ENCODE assay signal across 31 cellular contexts in the genomic region with DNA sequence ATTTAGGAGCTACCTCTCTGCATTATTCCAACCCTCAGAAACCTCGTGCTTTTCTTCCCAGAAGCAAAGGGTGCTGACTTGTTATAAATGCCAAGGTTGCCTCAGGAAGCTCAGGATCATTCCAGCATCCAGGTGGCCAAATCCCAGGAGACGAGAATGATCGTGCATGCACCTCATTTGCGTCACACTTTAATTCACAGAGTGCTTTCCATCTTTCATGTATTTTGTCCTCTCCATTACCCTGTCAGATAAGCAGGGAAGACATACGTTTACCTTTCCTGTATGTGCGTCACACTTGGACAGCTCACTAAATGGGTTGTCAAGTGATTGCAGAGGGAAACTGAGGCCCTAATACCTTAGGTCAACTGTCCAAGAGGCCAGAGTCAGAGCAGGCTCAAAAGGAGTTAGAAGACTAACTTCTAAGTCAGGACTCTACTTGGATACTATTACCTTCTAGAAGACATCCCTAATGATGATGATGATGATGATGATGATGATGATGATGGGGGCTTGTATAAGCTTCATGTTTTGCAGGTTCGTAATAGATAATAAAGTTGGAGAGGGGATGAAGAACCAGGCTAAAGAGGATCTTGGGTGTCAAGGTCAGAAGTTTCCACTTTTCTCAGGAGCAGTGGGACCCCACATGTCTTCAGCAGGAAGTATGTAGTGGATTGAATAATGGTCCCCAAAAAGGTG.
"Had no signal": no experiment of that assay in that cellular context is flagged by ENCODE, and none has a peak within 500 bp of the region (broad histone marks: within the 10 kb centered on the region; RNA-seq: fewer than 3 reads in every experiment).

No MANE protein-coding gene starts in this region.

- H3K4me3 ChIP-seq: adrenal gland, body of pancreas, cardiac muscle cell, coronary artery, dorsolateral prefrontal cortex, heart left ventricle had no signal

- ATAC-seq: activated naive CD8-positive, alpha-beta T cell treated with anti-CD3 and anti-CD28 coated beads, Interleukin-2, amount 50 U/mL, for 24 hours; activated T-cell treated with anti-CD3 and anti-CD28 coated beads, Interleukin-2, amount 50 U/mL, for 72 hours; body of pancreas; esophagus mucosa; heart left ventricle had no signal

- H3K9me3 ChIP-seq: adrenal gland, body of pancreas, heart left ventricle had no signal

- H3K9me3 Mint-ChIP-seq: activated CD4-positive, alpha-beta memory T cell treated with anti-CD3 and anti-CD28 coated beads, Interleukin-2, amount 10 ng/mL, durations not matched to agents 7 days and 5 days; activated CD4-positive, alpha-beta T cell treated with anti-CD3 and anti-CD28 coated beads, Interleukin-2, amount 10 ng/mL, durations not matched to agents 7 days and 5 days; activated naive CD8-positive, alpha-beta T cell treated with anti-CD3 and anti-CD28 coated beads for 36 hours; activated naive CD8-positive, alpha-beta T cell treated with anti-CD3 and anti-CD28 coated beads, Interleukin-2, amount 50 U/mL, for 24 hours; activated T-cell treated with anti-CD3 and anti-CD28 coated beads, Interleukin-2, amount 50 U/mL, for 24 hours; activated T-cell treated with anti-CD3 and anti-CD28 coated beads, Interleukin-2, amount 50 U/mL, for 72 hours; central memory CD8-positive, alpha-beta T cell; dendritic cell treated with granulocyte-macrophage colony-stimulating factor and Interleukin-4, amounts not matched to agents 40 ng/mL and 50 ng/mL, for 4 days; endodermal cell had no signal

- H3K27ac ChIP-seq: adrenal gland, body of pancreas, cardiac muscle cell, coronary artery, dorsolateral prefrontal cortex, heart left ventricle had no signal

- H3K27me3 ChIP-seq: adrenal gland, body of pancreas, cardiac muscle cell, dorsolateral prefrontal cortex had no signal

- H3K27me3 Mint-ChIP-seq: activated naive CD8-positive, alpha-beta T cell treated with anti-CD3 and anti-CD28 coated beads for 36 hours; activated T-cell treated with anti-CD3 and anti-CD28 coated beads, Interleukin-2, amount 50 U/mL, for 24 hours; central memory CD8-positive, alpha-beta T cell had no signal

- H3K36me3 Mint-ChIP-seq: activated naive CD8-positive, alpha-beta T cell treated with anti-CD3 and anti-CD28 coated beads for 36 hours had no signal

- H3K27ac Mint-ChIP-seq: activated CD4-positive, alpha-beta memory T cell treated with anti-CD3 and anti-CD28 coated beads, Interleukin-2, amount 10 ng/mL, durations not matched to agents 7 days and 5 days; activated CD4-positive, alpha-beta T cell treated with anti-CD3 and anti-CD28 coated beads, Interleukin-2, amount 10 ng/mL, durations not matched to agents 7 days and 5 days; activated naive CD8-positive, alpha-beta T cell treated with anti-CD3 and anti-CD28 coated beads for 36 hours; activated naive CD8-positive, alpha-beta T cell treated with anti-CD3 and anti-CD28 coated beads, Interleukin-2, amount 50 U/mL, for 24 hours; activated T-cell treated with anti-CD3 and anti-CD28 coated beads, Interleukin-2, amount 50 U/mL, for 24 hours; activated T-cell treated with anti-CD3 and anti-CD28 coated beads, Interleukin-2, amount 50 U/mL, for 72 hours; dendritic cell treated with granulocyte-macrophage colony-stimulating factor and Interleukin-4, amounts not matched to agents 40 ng/mL and 50 ng/mL, for 4 days; endodermal cell had no signal

- H3K4me1 Mint-ChIP-seq: activated CD4-positive, alpha-beta memory T cell treated with anti-CD3 and anti-CD28 coated beads, Interleukin-2, amount 10 ng/mL, durations not matched to agents 7 days and 5 days; activated CD4-positive, alpha-beta T cell treated with anti-CD3 and anti-CD28 coated beads, Interleukin-2, amount 10 ng/mL, durations not matched to agents 7 days and 5 days; activated naive CD8-positive, alpha-beta T cell treated with anti-CD3 and anti-CD28 coated beads for 36 hours; activated naive CD8-positive, alpha-beta T cell treated with anti-CD3 and anti-CD28 coated beads, Interleukin-2, amount 50 U/mL, for 24 hours had no signal

- H3K4me1 ChIP-seq: body of pancreas had no signal

- DNase-seq: activated CD4-positive, alpha-beta memory T cell treated with anti-CD3 and anti-CD28 coated beads, Interleukin-2, amount 10 ng/mL, durations not matched to agents 7 days and 5 days; activated CD4-positive, alpha-beta T cell treated with anti-CD3 and anti-CD28 coated beads for 4 hours; activated CD4-positive, alpha-beta T cell treated with anti-CD3 and anti-CD28 coated beads, Interleukin-2, amount 10 ng/mL, durations not matched to agents 7 days and 5 days; activated CD4-positive, alpha-beta T cell treated with anti-CD3 and anti-CD28 coated beads, Interleukin-2, amount 50 U/mL, for 4 hours; activated CD4-positive, CD25-positive, alpha-beta regulatory T cell; activated CD4-positive, CD25-positive, alpha-beta regulatory T cell treated with anti-CD3 and anti-CD28 coated beads, Interleukin-2, amount 50 U/mL, for 72 hours; activated CD8-positive, alpha-beta memory T cell treated with anti-CD3 and anti-CD28 coated beads, Interleukin-2, amount 50 U/mL, for 48 hours; activated effector memory CD4-positive, alpha-beta T cell treated with Interleukin-2 at 50 U/mL for 16 hours; activated gamma-delta T cell treated with Interleukin-2 at 50 U/mL for 16 hours; activated naive CD4-positive, alpha-beta T cell treated with anti-CD3 and anti-CD28 coated beads, Interleukin-2, amount 50 U/mL, for 16 hours; activated naive CD4-positive, alpha-beta T cell treated with Interleukin-2 at 50 U/mL for 16 hours; activated naive CD8-positive, alpha-beta T cell treated with anti-CD3 and anti-CD28 coated beads for 36 hours; activated naive CD8-positive, alpha-beta T cell treated with anti-CD3 and anti-CD28 coated beads, Interleukin-2, amount 50 U/mL, for 24 hours; activated T-cell treated with anti-CD3 and anti-CD28 coated beads for 4 hours; activated T-cell treated with anti-CD3 and anti-CD28 coated beads, Interleukin-2, amount 50 U/mL, for 24 hours; activated T-cell treated with anti-CD3 and anti-CD28 coated beads, Interleukin-2, amount 50 U/mL, for 72 hours; adrenal gland; amygdala; body of pancreas; effector memory CD4-positive, alpha-beta T cell; endodermal cell; foreskin fibroblast; T-helper 2 cell had no signal

- H3K36me3 ChIP-seq: adrenal gland, cardiac muscle cell, heart left ventricle had no signal

- H3K4me3 Mint-ChIP-seq: activated CD4-positive, alpha-beta memory T cell treated with anti-CD3 and anti-CD28 coated beads, Interleukin-2, amount 10 ng/mL, durations not matched to agents 7 days and 5 days; activated CD4-positive, alpha-beta T cell treated with anti-CD3 and anti-CD28 coated beads, Interleukin-2, amount 10 ng/mL, durations not matched to agents 7 days and 5 days; activated naive CD8-positive, alpha-beta T cell treated with anti-CD3 and anti-CD28 coated beads for 36 hours; activated naive CD8-positive, alpha-beta T cell treated with anti-CD3 and anti-CD28 coated beads, Interleukin-2, amount 50 U/mL, for 24 hours; activated T-cell treated with anti-CD3 and anti-CD28 coated beads, Interleukin-2, amount 50 U/mL, for 24 hours; activated T-cell treated with anti-CD3 and anti-CD28 coated beads, Interleukin-2, amount 50 U/mL, for 72 hours; central memory CD8-positive, alpha-beta T cell; dendritic cell treated with granulocyte-macrophage colony-stimulating factor and Interleukin-4, amounts not matched to agents 40 ng/mL and 50 ng/mL, for 4 days; endodermal cell had no signal

- FAIRE-seq: frontal cortex had no signal
